ENCODE assay signal across 8 cellular contexts in the genomic region with DNA sequence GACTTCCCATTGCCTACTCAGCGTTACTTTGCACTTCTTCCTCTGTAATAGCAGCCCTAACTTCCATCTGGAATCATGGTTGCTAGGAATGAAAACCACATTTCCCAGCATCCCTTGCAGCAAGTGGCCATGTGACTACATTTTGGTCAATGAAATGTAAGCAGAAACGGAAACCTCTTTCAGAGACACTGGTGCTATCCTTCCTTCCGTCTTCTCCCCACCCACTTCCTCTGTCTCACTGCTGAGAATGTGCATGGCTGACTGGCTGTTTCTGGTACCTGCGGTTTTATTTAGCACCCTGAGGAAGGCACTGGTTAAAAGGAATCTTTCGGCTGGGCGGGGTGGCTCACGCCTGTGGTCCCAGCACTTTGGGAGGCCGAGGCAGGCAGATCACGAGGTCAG.
DNase-seq lines count a peak whose midpoint lies in the region; ATAC-seq and TF ChIP-seq lines count a peak whose summit lies in the region.

No MANE protein-coding gene starts in this region.

- peaks cover 15% of the 10 kb centered on the region for H3K4me1 Mint-ChIP-seq in chondrocyte (ENCODE audit: low read depth)

- peaks cover 3% of the 10 kb centered on the region for H3K27me3 Mint-ChIP-seq in chondrocyte (ENCODE audit: low read depth)

- 64 to 65% methylated on average over 9 of the region's 9 CpGs for WGBS in lung, 2 donors

- H3K27me3 ChIP-seq in lung (ENCODE audit: control insufficient read depth, insufficient read depth), result no peaks in the 10 kb centered on the region

- no peaks in the 10 kb centered on the region for H3K9me3 Mint-ChIP-seq in chondrocyte (ENCODE audit: low read depth)

- DNase-seq in GF-D8 (lab: John Stamatoyannopoulos, UW), result peak; percentile 49
- DNase-seq in RPMI8226, result peak; percentile 62
- DNase-seq in activated T-helper 1 cell treated with Interleukin-2 at 50 U/mL for 16 hours (ENCODE audit: low read depth), result peak; percentile 56
- DNase-seq in lung (ENCODE audit: low spot score), result no peak
- no peak for DNase-seq in NCI-H2227 treated with DMSO at 0.1 percent for 48 hours (lab: John Stamatoyannopoulos, UW)
- DNase-seq in chondrocyte (ENCODE audit: low spot score), result no peak

- H3K4me3 Mint-ChIP-seq in chondrocyte (ENCODE audit: unreplicated experiment), result no peak overlapping the region

- ATAC-seq in HG02588 (IDR thresholded peaks at IDR 0.05; ENCODE audit: unreplicated experiment), result peak; percentile 52
- ATAC-seq in lung (ENCODE audit: insufficient read depth, low FRiP score), result no peak
- ATAC-seq in GM21528 (IDR thresholded peaks at IDR 0.05; ENCODE audit: low FRiP score, unreplicated experiment), result no peak

- H3K4me3 ChIP-seq in lung, result peak overlapping the region; percentile 10

- no peak overlapping the region for H3K27ac Mint-ChIP-seq in chondrocyte (ENCODE audit: unreplicated experiment)

- peaks cover 0 to 1% of the 10 kb centered on the region in 2 donors for H3K9me3 ChIP-seq in lung (ENCODE audit: control insufficient read depth in 2 of 2, insufficient read depth in 1 of 2, low read length in 1 of 2)

- no peaks in the 10 kb centered on the region for H3K36me3 ChIP-seq in lung (ENCODE audit: control insufficient read depth in 2 of 2, insufficient read depth in 2 of 2, low read length in 2 of 2)

- H3K4me1 ChIP-seq in lung (ENCODE audit: control insufficient read depth in 2 of 2, insufficient read depth in 2 of 2, low read length in 2 of 2), result peaks cover 0 to 5% of the 10 kb centered on the region in 2 donors

- H3K27ac ChIP-seq in lung (ENCODE audit: low read depth in 1 of 2, low read length in 1 of 2), result no peak overlapping the region

- TF ChIP-seq CTCF in lung (IDR thresholded peaks at IDR 0.05; ENCODE audit: control extremely low read depth, extremely low read depth) (no peak), chondrocyte (IDR thresholded peaks at IDR 0.05) (no peak)

- no peaks in the 10 kb centered on the region for H3K36me3 Mint-ChIP-seq in chondrocyte (ENCODE audit: low read depth)

Comparison
In these comparisons a context has a peak if more than half of its experiments do, and no peak if none do; other contexts are left out.
1. DNase-seq: peak in GF-D8 (single experiment), RPMI8226 (single experiment) and activated T-helper 1 cell treated with Interleukin-2 at 50 U/mL for 16 hours (single experiment); none in lung (single experiment), NCI-H2227 treated with DMSO at 0.1 percent for 48 hours (single experiment) and chondrocyte (single experiment).